19 cellular contexts compared by ENCODE assay signal in the genomic region with DNA sequence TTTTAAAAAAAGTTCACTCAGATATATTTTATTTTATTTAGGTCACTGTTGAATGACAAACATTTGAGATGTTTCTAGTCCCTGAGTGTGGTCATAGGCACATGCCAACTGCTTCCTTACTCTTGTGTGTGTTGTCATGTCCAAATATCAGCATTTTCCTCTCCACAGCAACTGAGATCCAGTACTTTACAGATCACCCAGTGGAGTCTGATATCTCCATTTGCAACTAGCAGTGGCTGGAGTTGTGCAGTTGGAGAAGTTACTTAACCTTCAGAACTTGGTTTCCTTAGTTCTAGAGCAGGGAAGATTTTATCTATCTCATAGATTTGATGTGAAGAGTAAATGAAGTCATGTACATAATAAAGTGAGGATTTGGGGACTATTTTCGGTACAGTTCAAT.
"Had no signal": no experiment of that assay in that cellular context is flagged by ENCODE, and none has a peak within 500 bp of the region (broad histone marks: within the 10 kb centered on the region; RNA-seq: fewer than 3 reads in every experiment).

No MANE protein-coding gene starts in this region.

- DNase-seq: activated B cell treated with CpG ODN at 0.5 μM for 24 hours; activated CD4-positive, alpha-beta T cell treated with anti-CD3 and anti-CD28 coated beads for 36 hours; activated CD8-positive, alpha-beta memory T cell treated with anti-CD3 and anti-CD28 coated beads, Interleukin-2, amount 10 ng/mL, durations not matched to agents 7 days and 5 days; activated CD8-positive, alpha-beta T cell treated with anti-CD3 and anti-CD28 coated beads, Interleukin-2, amount 10 ng/mL, durations not matched to agents 7 days and 5 days; activated naive CD8-positive, alpha-beta T cell treated with anti-CD3 and anti-CD28 coated beads, Interleukin-2, amount 50 U/mL, for 24 hours; activated T-cell treated with anti-CD3 and anti-CD28 coated beads, Interleukin-2, amount 50 U/mL, for 48 hours; amygdala; central memory CD4-positive, alpha-beta T cell; foreskin fibroblast; head of caudate nucleus; hippocampal formation; kidney; naive B cell; nephron progenitor cell; right lobe of liver; stimulated activated CD4-positive, alpha-beta T cell treated with anti-CD3 and anti-CD28 coated beads, Interleukin-2, amount 100 ng/mL, for 48 hours; trophoblast cell had no signal

- H3K9me3 ChIP-seq: neutrophil, right lobe of liver, thoracic aorta had no signal

- H3K4me3 ChIP-seq: right lobe of liver, thoracic aorta had no signal

- H3K36me3 ChIP-seq: neutrophil, right lobe of liver, thoracic aorta had no signal

- H3K4me1 ChIP-seq: right lobe of liver had no signal

- H3K27ac ChIP-seq: neutrophil, right lobe of liver, thoracic aorta had no signal

- H3K27me3 ChIP-seq: neutrophil, right lobe of liver had no signal
